Comparison of ENCODE assay signal across 8 cellular contexts in the genomic region with DNA sequence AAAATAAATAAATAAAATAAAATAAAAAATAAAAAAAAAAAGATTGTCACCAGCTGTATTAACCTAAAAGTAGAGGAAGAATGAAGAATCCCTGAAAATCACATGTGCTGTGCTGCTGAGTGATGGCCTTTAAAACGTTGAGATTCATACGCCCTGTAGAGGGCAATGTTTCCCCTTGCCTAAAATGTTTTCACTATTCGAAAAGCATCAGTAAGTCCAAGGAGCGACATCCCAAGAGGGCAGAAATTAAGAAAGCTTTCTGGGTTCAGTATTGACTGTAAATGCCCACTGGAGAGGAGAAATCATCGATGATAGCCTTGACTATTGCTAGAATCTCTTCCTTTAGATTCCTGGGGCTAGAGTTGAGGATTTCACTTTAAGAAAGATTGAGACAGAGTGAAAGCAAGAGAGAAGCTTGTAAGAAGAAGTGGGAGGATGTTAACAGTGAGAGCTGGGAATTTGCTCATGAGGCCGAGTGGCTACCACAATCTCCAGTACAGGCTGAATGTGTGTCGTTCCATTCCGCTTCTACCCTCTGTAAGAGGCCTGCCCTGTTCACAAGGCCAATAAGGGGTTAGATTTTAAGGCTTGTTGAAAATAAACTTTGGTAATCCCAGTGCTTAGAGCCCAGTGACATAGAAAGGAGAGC.
DNase-seq lines count a peak whose midpoint lies in the region; ATAC-seq and TF ChIP-seq lines count a peak whose summit lies in the region.

No MANE protein-coding gene starts in this region.

- H3K4me1 ChIP-seq in neuronal stem cell (ENCODE audit: control insufficient read depth in 2 of 2, insufficient read depth in 1 of 2, low read depth in 1 of 2, low read length in 2 of 2), result no peaks in the 10 kb centered on the region

- no peak overlapping the region for H3K4me2 ChIP-seq in neuronal stem cell (ENCODE audit: insufficient read depth, low read length, poor library complexity, severe bottlenecking)

- H3K18ac ChIP-seq in neuronal stem cell (ENCODE audit: low read length), result no peak overlapping the region

- H4K91ac ChIP-seq in neuronal stem cell (ENCODE audit: low read depth, low read length, poor library complexity), result no peak overlapping the region

- H3K23ac ChIP-seq in neuronal stem cell (ENCODE audit: low read depth, low read length, poor library complexity), result no peak overlapping the region

- no peak overlapping the region for H2BK12ac ChIP-seq in neuronal stem cell (ENCODE audit: low read length)

- no peak overlapping the region for H4K8ac ChIP-seq in neuronal stem cell (ENCODE audit: low read depth, low read length)

- no peak overlapping the region for H2BK120ac ChIP-seq in neuronal stem cell (ENCODE audit: low read depth, low read length)

- no peak overlapping the region for H3K9ac ChIP-seq in neuronal stem cell (ENCODE audit: low read depth, low read length, poor library complexity)

- ATAC-seq in GM21737 (IDR thresholded peaks at IDR 0.05; ENCODE audit: unreplicated experiment), result peak; percentile 60

- no peak overlapping the region for H2AK5ac ChIP-seq in neuronal stem cell (ENCODE audit: low read depth, low read length)

- TF ChIP-seq CTCF in LNCAP (IDR thresholded peaks at IDR 0.05) (peak; percentile 56), fibroblast of villous mesenchyme (IDR thresholded peaks at IDR 0.05; ENCODE audit: insufficient read depth, low read depth, low read length) (peak; percentile 73)

- no peak overlapping the region for H3K14ac ChIP-seq in neuronal stem cell (ENCODE audit: low read length)

- peak overlapping the region; percentile 80 for H2AFZ ChIP-seq in neuronal stem cell (ENCODE audit: low read length)

- peak overlapping the region; percentile 34 for H3K4me3 ChIP-seq in fibroblast of villous mesenchyme (ENCODE audit: low read depth, low read length)
- H3K4me3 ChIP-seq in neuronal stem cell (ENCODE audit: low read length in 2 of 2), result no peak overlapping the region

- H3K36me3 ChIP-seq in neuronal stem cell (replicated peaks in 1 of 2; ENCODE audit: control insufficient read depth in 2 of 2, insufficient read depth in 2 of 2, low read length in 2 of 2), result no peaks in the 10 kb centered on the region

- H3K9me3 ChIP-seq in neuronal stem cell (replicated peaks in 1 of 2; ENCODE audit: control insufficient read depth in 2 of 2, insufficient read depth in 1 of 2, low read depth in 1 of 2, low read length in 2 of 2), result no peaks in the 10 kb centered on the region

- no peak overlapping the region for H2BK5ac ChIP-seq in neuronal stem cell (ENCODE audit: low read length)

- WGBS in neuronal stem cell (ENCODE audit: extremely low coverage in 2 of 2, insufficient read length in 2 of 2, insufficient replicate concordance in 1 of 2), 2 donors, result no CpG with 5 or more reads among the region's 8 CpGs

- H2BK15ac ChIP-seq in neuronal stem cell (ENCODE audit: low read length), result no peak overlapping the region

- H3K27ac ChIP-seq in neuronal stem cell (replicated peaks; ENCODE audit: low read length), result no peak overlapping the region

- peak; percentile 53 for DNase-seq in NCI-H1436 (lab: John Stamatoyannopoulos, UW)
- no peak for DNase-seq in NCI-H1436 treated with DMSO at 0.1 percent for 48 hours (lab: John Stamatoyannopoulos, UW)
- peak; percentile 58 for DNase-seq in SW480 (ENCODE audit: low spot score)
- peak; percentile 82 for DNase-seq in fibroblast of villous mesenchyme (ENCODE audit: low read depth)
- peak; percentile 24 for DNase-seq in neuronal stem cell (ENCODE audit: low spot score)
- DNase-seq in GM19240 (ENCODE audit: insufficient read length, low spot score), result no peak

- no peak overlapping the region for H3K4ac ChIP-seq in neuronal stem cell (ENCODE audit: low read length)

- no peaks in the 10 kb centered on the region for H3K79me1 ChIP-seq in neuronal stem cell (ENCODE audit: low read depth, low read length)

- no peaks in the 10 kb centered on the region for H3K27me3 ChIP-seq in neuronal stem cell (ENCODE audit: control insufficient read depth in 3 of 3, insufficient read depth in 3 of 3, low read depth in 1 of 3, low read length in 3 of 3)

Comparison
In these comparisons a context has a peak if more than half of its experiments do, and no peak if none do; other contexts are left out.
1. DNase-seq: peak in NCI-H1436 (single experiment), SW480 (single experiment), fibroblast of villous mesenchyme (single experiment) and neuronal stem cell (single experiment); none in NCI-H1436 treated with DMSO at 0.1 percent for 48 hours (single experiment) and GM19240 (single experiment).